Comparison of ENCODE assay signal across 16 cellular contexts in genomic region chr13:79534596-79534995, GRCh38. TPM values are rescaled to one million over a fixed set of nuclear protein-coding genes. Genes with fewer than 3 reads are reported as not detected.
DNase-seq lines count a peak whose midpoint lies in the region; ATAC-seq and TF ChIP-seq lines count a peak whose summit lies in the region.
"Had no signal": no experiment of that assay in that cellular context is flagged by ENCODE, and none has a peak within 500 bp of the region (broad histone marks: within the 10 kb centered on the region; RNA-seq: fewer than 3 reads in every experiment).

No MANE protein-coding gene starts in this region.

- no peaks in the 10 kb centered on the region for H3K9me3 Mint-ChIP-seq in natural killer cell
- H3K9me3 Mint-ChIP-seq: CD4-positive, alpha-beta memory T cell had no signal

- H3K27ac Mint-ChIP-seq in natural killer cell = no peak overlapping the region

- DNase-seq in DND-41 (no peak), GM23248 (peak; percentile 29), choroid plexus epithelial cell (ENCODE audit: low read depth) (peak; percentile 39), iris pigment epithelial cell (ENCODE audit: low read depth) (peak; percentile 24), NCI-H2171 treated with DMSO at 0.1 percent for 48 hours (lab: John Stamatoyannopoulos, UW) (no peak), natural killer cell (no peak)
- DNase-seq: BE2C; CD4-positive, alpha-beta memory T cell; DMS79; GDM1; NCI-H1436; NCI-H2029 treated with DMSO at 0.1 percent for 48 hours; NCI-H510A treated with DMSO at 0.1 percent for 48 hours; Peyer's patch; SHP77 treated with DMSO at 0.1 percent for 48 hours had no signal

- H3K27me3 Mint-ChIP-seq in natural killer cell (ENCODE audit: low read depth in 2 of 2) = peaks cover 2 to 8% of the 10 kb centered on the region in 2 donors
- H3K27me3 Mint-ChIP-seq: CD4-positive, alpha-beta memory T cell had no signal

- H3K79me2 ChIP-seq in DND-41 (ENCODE audit: insufficient read depth, low read length) = peaks cover 89% of the 10 kb centered on the region
- H3K79me2 ChIP-seq in GM23248 (ENCODE audit: insufficient read depth) = peaks cover 68% of the 10 kb centered on the region

- H3K27ac ChIP-seq in DND-41 (ENCODE audit: low read length) (0 out of 2 replicates have a peak overlapping the region, but pooled peaks have one; percentile 0), GM23248 (no peak overlapping the region)
- H3K27ac ChIP-seq: Peyer's patch had no signal

- intact Hi-C loops in natural killer cell (cut with micrococcal nuclease) = no loop called here

- peaks cover 22% of the 10 kb centered on the region for H3F3A ChIP-seq in GM23248 (ENCODE audit: insufficient read depth)

- no peaks in the 10 kb centered on the region for H3K9me2 ChIP-seq in GM23248 (ENCODE audit: insufficient read depth)

- H3K4me3 ChIP-seq in DND-41 (ENCODE audit: low read depth in 1 of 2, low read length in 2 of 2) (no peak overlapping the region), GM23248 (no peak overlapping the region), choroid plexus epithelial cell (ENCODE audit: low read depth, low read length) (no peak overlapping the region)
- H3K4me3 ChIP-seq: Peyer's patch had no signal

- WGBS in GM23248 (ENCODE audit: low coverage in 1 of 2, low lambda C conversion rate in 2 of 2, missing lambda C conversion rate in 2 of 2), 2 experiments = 66 to 70% methylated on average over 4 of the region's 4 CpGs

- ATAC-seq in DND-41 (ENCODE audit: insufficient read depth, low read depth) (no peak), GM21381 (IDR thresholded peaks at IDR 0.05; ENCODE audit: unreplicated experiment) (no peak), natural killer cell (no peak)

- peaks cover 14 to 15% of the 10 kb centered on the region in 2 donors for H3K4me1 Mint-ChIP-seq in natural killer cell

- TF ChIP-seq CTCF in DND-41 (IDR thresholded peaks at IDR 0.05; ENCODE audit: borderline replicate concordance, extremely low read depth, low read length, poor library complexity, severe bottlenecking) (no peak), choroid plexus epithelial cell (conservative IDR thresholded peaks at IDR 0.05; ENCODE audit: low read depth, low read length) (no peak), natural killer cell (IDR thresholded peaks at IDR 0.05) (no peak)

- no peak overlapping the region for H3K4me2 ChIP-seq in DND-41 (ENCODE audit: insufficient read depth, low read length)
- peak overlapping the region; percentile 24 for H3K4me2 ChIP-seq in GM23248 (ENCODE audit: unreplicated experiment)

- H3K9ac ChIP-seq in DND-41 (ENCODE audit: low read depth, low read length) (no peak overlapping the region), GM23248 (no peak overlapping the region)

- peaks cover 29% of the 10 kb centered on the region for H3K4me1 ChIP-seq in DND-41 (ENCODE audit: insufficient read depth, low read length)
- H3K4me1 ChIP-seq in GM23248 (ENCODE audit: insufficient read depth) = peaks cover 15% of the 10 kb centered on the region
- H3K4me1 ChIP-seq: BE2C, Peyer's patch had no signal

- H3K9me3 ChIP-seq in DND-41 (ENCODE audit: insufficient read depth, low read length, severe bottlenecking) = no peaks in the 10 kb centered on the region
- H3K9me3 ChIP-seq in GM23248 (ENCODE audit: low read depth) = no peaks in the 10 kb centered on the region
- H3K9me3 ChIP-seq: BE2C, Peyer's patch had no signal

- H4K20me1 ChIP-seq in DND-41 (ENCODE audit: insufficient read depth, low read length) (no peaks in the 10 kb centered on the region), GM23248 (ENCODE audit: insufficient read depth) (no peaks in the 10 kb centered on the region)

- in situ Hi-C loops in GM23248 (cut with MboI) = no loop called here

- H3K36me3 Mint-ChIP-seq in natural killer cell = no peaks in the 10 kb centered on the region
- H3K36me3 Mint-ChIP-seq: CD4-positive, alpha-beta memory T cell had no signal

- H3K27me3 ChIP-seq in DND-41 (ENCODE audit: insufficient read depth, low read length, poor library complexity) (no peaks in the 10 kb centered on the region), GM23248 (replicated peaks; ENCODE audit: insufficient read depth) (no peaks in the 10 kb centered on the region)
- H3K27me3 ChIP-seq: BE2C, Peyer's patch had no signal

- no peak overlapping the region for H3K4me3 Mint-ChIP-seq in natural killer cell
- H3K4me3 Mint-ChIP-seq: CD4-positive, alpha-beta memory T cell had no signal

- H3K36me3 ChIP-seq in DND-41 (ENCODE audit: insufficient read depth, low read length) (peaks cover 88% of the 10 kb centered on the region), GM23248 (ENCODE audit: low read depth) (peaks cover 15% of the 10 kb centered on the region)
- H3K36me3 ChIP-seq: BE2C had no signal

- H2AFZ ChIP-seq in DND-41 (ENCODE audit: low read depth, low read length) (no peak overlapping the region), GM23248 (no peak overlapping the region)

RNA-seq across cellular contexts. Expression of gene NDFIP2, which starts 53.6 kb away (rescaled TPM):
- 95.5 and 98.1 TPM in 2 replicates for total RNA-seq in GM23248 (2014; rRNA removed; shearing (Covaris generic))
- polyA plus RNA-seq in GM23248 (2016; fragmentation: Nextera tagmentation; extraction: Ambion mirVana) = 109 and 114 TPM in 2 replicates
- total RNA-seq in natural killer cell = 1 to 10 TPM; 2.6 to 9.6 (median 3.6) TPM

Comparison
In these comparisons a context has a peak if more than half of its experiments do, and no peak if none do; other contexts are left out.
1. DNase-seq: peak in GM23248 (single experiment), choroid plexus epithelial cell (single experiment) and iris pigment epithelial cell (single experiment); none in DND-41 (single experiment), NCI-H2171 treated with DMSO at 0.1 percent for 48 hours (single experiment) and natural killer cell (single experiment).